Comparison of ENCODE assay signal across 1 cellular context in genomic region chr10:60140681-60141632, GRCh38.
TF ChIP-seq lines count a peak whose summit lies in the region.

No MANE protein-coding gene starts in this region.

TF ChIP-seq in HEK293, 187 proteins besides CTCF, POLR2A, EP300 and RAD21 (continued from another document and continues in another):
- TF ChIP-seq ZBTB11 (tag by site-specific recombination; conservative IDR thresholded peaks at IDR 0.05; ENCODE audit: low read depth): no peak
- TF ChIP-seq TSHZ1 (tag by site-specific recombination; IDR thresholded peaks at IDR 0.05; ENCODE audit: borderline replicate concordance): peak; percentile 78; the same call in 1 of the 2 replicates
- no peak for TF ChIP-seq ZFHX2 (tag by site-specific recombination; conservative IDR thresholded peaks at IDR 0.05)
- peak; percentile 49; the same call in 1 of the 2 replicates for TF ChIP-seq ZBTB20 (tag by site-specific recombination; IDR thresholded peaks at IDR 0.05)
- no peak for TF ChIP-seq ZNF473 (tag by site-specific recombination; IDR thresholded peaks at IDR 0.05)
- peak; percentile 35 for TF ChIP-seq ZNF629 (tag by site-specific recombination; IDR thresholded peaks at IDR 0.05)
- no peak for TF ChIP-seq ZNF513 (tag by site-specific recombination; IDR thresholded peaks at IDR 0.05)
- peak; percentile 56 for TF ChIP-seq ZNF341 (tag by site-specific recombination; IDR thresholded peaks at IDR 0.05; ENCODE audit: low read depth)
- 0 out of 2 replicates have a peak, but pooled peaks have one; percentile 60 for TF ChIP-seq GFI1B (tag by site-specific recombination; IDR thresholded peaks at IDR 0.05)
- 0 out of 2 replicates have a peak, but pooled peaks have one; percentile 17 for TF ChIP-seq YY1 (tag by site-specific recombination; IDR thresholded peaks at IDR 0.05)
- TF ChIP-seq OSR2 (tag by site-specific recombination; IDR thresholded peaks at IDR 0.05): peak; percentile 34
- peak; percentile 40; the same call in 1 of the 2 replicates for TF ChIP-seq SP3 (tag by site-specific recombination; IDR thresholded peaks at IDR 0.05)
- TF ChIP-seq BCL11A (tag by site-specific recombination; IDR thresholded peaks at IDR 0.05; ENCODE audit: low read depth): no peak
- no peak for TF ChIP-seq ZSCAN16 (tag by site-specific recombination; IDR thresholded peaks at IDR 0.05)
- TF ChIP-seq ZBTB44 (tag by site-specific recombination; IDR thresholded peaks at IDR 0.05): peak; percentile 61
- no peak for TF ChIP-seq ZNF416 (tag by site-specific recombination; IDR thresholded peaks at IDR 0.05)
- peak; percentile 54 for TF ChIP-seq PRDM6 (tag by site-specific recombination; IDR thresholded peaks at IDR 0.05)
- TF ChIP-seq ZNF2 (tag by site-specific recombination; IDR thresholded peaks at IDR 0.05): 0 out of 2 replicates have a peak, but pooled peaks have one; percentile 17
- peak; percentile 38 for TF ChIP-seq ZNF394 (tag by site-specific recombination; IDR thresholded peaks at IDR 0.05; ENCODE audit: borderline replicate concordance)
- no peak for TF ChIP-seq ZNF114 (tag by site-specific recombination; IDR thresholded peaks at IDR 0.05)
- TF ChIP-seq PRDM1 (tag by site-specific recombination; IDR thresholded peaks at IDR 0.05): peak; percentile 67
- TF ChIP-seq ZBTB8A (tag by site-specific recombination; IDR thresholded peaks at IDR 0.05): peak; percentile 11; the same call in 1 of the 2 replicates
- TF ChIP-seq ZSCAN23 (tag by site-specific recombination; IDR thresholded peaks at IDR 0.05): no peak
- no peak for TF ChIP-seq ZNF37A (tag by site-specific recombination; IDR thresholded peaks at IDR 0.05)
- peak; percentile 61 for TF ChIP-seq SP2 (tag by site-specific recombination; IDR thresholded peaks at IDR 0.05)
- no peak for TF ChIP-seq ZNF174 (tag by site-specific recombination; IDR thresholded peaks at IDR 0.05)
- TF ChIP-seq SP7 (tag by site-specific recombination; IDR thresholded peaks at IDR 0.05): peak; percentile 80
- TF ChIP-seq KLF17 (tag by site-specific recombination; IDR thresholded peaks at IDR 0.05): no peak
- TF ChIP-seq ZNF362 (tag by site-specific recombination; IDR thresholded peaks at IDR 0.05): 0 out of 2 replicates have a peak, but pooled peaks have one; percentile 10
- TF ChIP-seq ZBTB17 (tag by site-specific recombination; IDR thresholded peaks at IDR 0.05): peak; percentile 68
- TF ChIP-seq ZNF660 (tag by site-specific recombination; IDR thresholded peaks at IDR 0.05): peak; percentile 69
- TF ChIP-seq MZF1 (tag by site-specific recombination; IDR thresholded peaks at IDR 0.05; ENCODE audit: borderline replicate concordance): peak; percentile 62; the same call in 1 of the 2 replicates
- TF ChIP-seq ZNF148 (tag by site-specific recombination; IDR thresholded peaks at IDR 0.05; ENCODE audit: borderline replicate concordance): no peak
- TF ChIP-seq ZXDB (tag by site-specific recombination; IDR thresholded peaks at IDR 0.05): peak; percentile 66; the same call in 1 of the 2 replicates
- no peak for TF ChIP-seq ZNF654 (tag by site-specific recombination; IDR thresholded peaks at IDR 0.05; ENCODE audit: low read depth)
- no peak for TF ChIP-seq ZNF132 (tag by site-specific recombination; IDR thresholded peaks at IDR 0.05; ENCODE audit: borderline replicate concordance)
- peak; percentile 43; the same call in 1 of the 2 replicates for TF ChIP-seq ZNF843 (tag by site-specific recombination; IDR thresholded peaks at IDR 0.05)
- no peak for TF ChIP-seq ZBTB49 (tag by site-specific recombination; IDR thresholded peaks at IDR 0.05; ENCODE audit: low read depth)
- TF ChIP-seq ZIC2 (tag by site-specific recombination; IDR thresholded peaks at IDR 0.05): peak; percentile 59
